14 cellular contexts compared by ENCODE assay signal in genomic region chr17:16417399-16417798, GRCh38. TPM values are rescaled to one million over a fixed set of nuclear protein-coding genes. Genes with fewer than 3 reads are reported as not detected.
DNase-seq lines count a peak whose midpoint lies in the region; ATAC-seq and TF ChIP-seq lines count a peak whose summit lies in the region.
"Had no signal": no experiment of that assay in that cellular context is flagged by ENCODE, and none has a peak within 500 bp of the region (broad histone marks: within the 10 kb centered on the region; RNA-seq: fewer than 3 reads in every experiment).

No MANE protein-coding gene starts in this region.

- POLR2A ChIA-PET in activated CD4-positive, alpha-beta T cell treated with anti-CD3 and anti-CD28 coated beads for 36 hours (lab: Charles Lee) = no interaction called here

- no peak overlapping the region for H3K4me3 ChIP-seq in OCI-LY1 (ENCODE audit: low read depth, low read length, poor library complexity, severe bottlenecking)
- H3K4me3 ChIP-seq: A549, SJCRH30 had no signal

- H3K9ac ChIP-seq in OCI-LY1 (ENCODE audit: low read length) = no peak overlapping the region

- H3K4me2 ChIP-seq in OCI-LY1 (ENCODE audit: low read length) = no peak overlapping the region
- H3K4me2 ChIP-seq: A549 had no signal

- H3K27ac Mint-ChIP-seq in activated CD4-positive, alpha-beta T cell treated with anti-CD3 and anti-CD28 coated beads for 36 hours = peak overlapping the region; percentile 99
- peak overlapping the region; percentile 98 to 99 for H3K27ac Mint-ChIP-seq in effector memory CD8-positive, alpha-beta T cell
- peak overlapping the region; percentile 95 for H3K27ac Mint-ChIP-seq in stimulated activated memory B cell treated with anti-CD40 and anti-IgM and Interleukin-4, amounts not matched to agents 10 μg/mL and 1 μg/mL and 100 μg/mL, for 72 hours
- no peak overlapping the region for H3K27ac Mint-ChIP-seq in endothelial cell (ENCODE audit: unreplicated experiment)

- H3F3A ChIP-seq in OCI-LY1 (ENCODE audit: insufficient read depth, low read length) = no peaks in the 10 kb centered on the region

- no peaks in the 10 kb centered on the region for H3K9me3 Mint-ChIP-seq in activated CD4-positive, alpha-beta T cell treated with anti-CD3 and anti-CD28 coated beads for 36 hours (ENCODE audit: low read depth)
- no peaks in the 10 kb centered on the region for H3K9me3 Mint-ChIP-seq in effector memory CD8-positive, alpha-beta T cell
- H3K9me3 Mint-ChIP-seq in stimulated activated memory B cell treated with anti-CD40 and anti-IgM and Interleukin-4, amounts not matched to agents 10 μg/mL and 1 μg/mL and 100 μg/mL, for 72 hours = no peaks in the 10 kb centered on the region
- H3K9me3 Mint-ChIP-seq in endothelial cell (ENCODE audit: unreplicated experiment) = no peaks in the 10 kb centered on the region

- no peaks in the 10 kb centered on the region for H3K9me2 ChIP-seq in OCI-LY1 (ENCODE audit: low read depth, low read length)

- H2AFZ ChIP-seq in OCI-LY1 (ENCODE audit: low read length) = no peak overlapping the region

- TF ChIP-seq CTCF in OCI-LY1 (IDR thresholded peaks at IDR 0.05; ENCODE audit: low read length) (no peak), endothelial cell (IDR thresholded peaks at IDR 0.05; ENCODE audit: unreplicated experiment) (no peak)

- H3K4me1 Mint-ChIP-seq in activated CD4-positive, alpha-beta T cell treated with anti-CD3 and anti-CD28 coated beads for 36 hours = peaks cover 53% of the 10 kb centered on the region
- peaks cover 43 to 46% of the 10 kb centered on the region in 2 donors for H3K4me1 Mint-ChIP-seq in effector memory CD8-positive, alpha-beta T cell (ENCODE audit: low read depth in 2 of 2)
- peaks cover 61% of the 10 kb centered on the region for H3K4me1 Mint-ChIP-seq in stimulated activated memory B cell treated with anti-CD40 and anti-IgM and Interleukin-4, amounts not matched to agents 10 μg/mL and 1 μg/mL and 100 μg/mL, for 72 hours
- H3K4me1 Mint-ChIP-seq in endothelial cell (ENCODE audit: unreplicated experiment) = peaks cover 12% of the 10 kb centered on the region

- H3K4me3 Mint-ChIP-seq in activated CD4-positive, alpha-beta T cell treated with anti-CD3 and anti-CD28 coated beads for 36 hours = no peak overlapping the region
- H3K4me3 Mint-ChIP-seq in effector memory CD8-positive, alpha-beta T cell = peak overlapping the region; percentile 94 to 97
- peak overlapping the region; percentile 95 for H3K4me3 Mint-ChIP-seq in stimulated activated memory B cell treated with anti-CD40 and anti-IgM and Interleukin-4, amounts not matched to agents 10 μg/mL and 1 μg/mL and 100 μg/mL, for 72 hours
- H3K4me3 Mint-ChIP-seq in endothelial cell (ENCODE audit: unreplicated experiment) = no peak overlapping the region

- no peak for ATAC-seq in activated CD4-positive, alpha-beta T cell treated with anti-CD3 and anti-CD28 coated beads for 36 hours
- no peak for ATAC-seq in effector memory CD8-positive, alpha-beta T cell (replicated peaks)
- no peak for ATAC-seq in stimulated activated memory B cell treated with anti-CD40 and anti-IgM and Interleukin-4, amounts not matched to agents 10 μg/mL and 1 μg/mL and 100 μg/mL, for 72 hours
- ATAC-seq in HG03095 (IDR thresholded peaks at IDR 0.05; ENCODE audit: unreplicated experiment) (no peak), HG03159 (IDR thresholded peaks at IDR 0.05; ENCODE audit: unreplicated experiment) (no peak)
- ATAC-seq: A549 had no signal

- DNase-seq in activated CD4-positive, alpha-beta T cell treated with anti-CD3 and anti-CD28 coated beads for 36 hours = no peak
- no peak for DNase-seq in activated CD4-positive, alpha-beta T cell treated with anti-CD3 and anti-CD28 coated beads, Interleukin-2, amount 50 U/mL, for 48 hours
- DNase-seq in effector memory CD8-positive, alpha-beta T cell = no peak
- no peak for DNase-seq in endothelial cell (ENCODE audit: low spot score)
- DNase-seq: activated gamma-delta T cell treated with Interleukin-2 at 50 U/mL for 16 hours, DMS 273 treated with DMSO at 0.1 percent for 48 hours, Kasumi-1, NCI-H1930, SJCRH30 had no signal

- no peaks in the 10 kb centered on the region for H3K27me3 Mint-ChIP-seq in activated CD4-positive, alpha-beta T cell treated with anti-CD3 and anti-CD28 coated beads for 36 hours
- no peaks in the 10 kb centered on the region for H3K27me3 Mint-ChIP-seq in effector memory CD8-positive, alpha-beta T cell
- no peaks in the 10 kb centered on the region for H3K27me3 Mint-ChIP-seq in stimulated activated memory B cell treated with anti-CD40 and anti-IgM and Interleukin-4, amounts not matched to agents 10 μg/mL and 1 μg/mL and 100 μg/mL, for 72 hours
- H3K27me3 Mint-ChIP-seq in endothelial cell (ENCODE audit: unreplicated experiment) = peaks cover 6% of the 10 kb centered on the region

- intact Hi-C loops in activated CD4-positive, alpha-beta T cell treated with anti-CD3 and anti-CD28 coated beads for 36 hours (cut with DNase I, micrococcal nuclease) = loop anchor here (2.0 to 10.0 kb wide), 6 partner anchors 37 to 1545 kb away; partner anchors contain the start of genes ADORA2B (in 1 of the 2), NCOR1 (in 1 of the 2) and UBB (in 1 of the 2)

- CTCF ChIA-PET in activated CD4-positive, alpha-beta T cell treated with anti-CD3 and anti-CD28 coated beads for 36 hours (lab: Charles Lee) = interaction anchor here (0.7 to 3.4 kb wide), 3 partner anchors 53 to 130 kb away, joined by 3 to 29 read pairs (median 9); no protein-coding TSS in a partner anchor

- no peaks in the 10 kb centered on the region for H3K79me2 ChIP-seq in OCI-LY1 (ENCODE audit: insufficient read depth, low read length)

- no peaks in the 10 kb centered on the region for H3K27me3 ChIP-seq in OCI-LY1 (ENCODE audit: insufficient read depth, low read length)
- H3K27me3 ChIP-seq: SJCRH30 had no signal

- H3K36me3 Mint-ChIP-seq in activated CD4-positive, alpha-beta T cell treated with anti-CD3 and anti-CD28 coated beads for 36 hours (ENCODE audit: low read depth) = peaks cover 34% of the 10 kb centered on the region
- peaks cover 60% of the 10 kb centered on the region for H3K36me3 Mint-ChIP-seq in effector memory CD8-positive, alpha-beta T cell (ENCODE audit: insufficient read depth)
- peaks cover 43% of the 10 kb centered on the region for H3K36me3 Mint-ChIP-seq in stimulated activated memory B cell treated with anti-CD40 and anti-IgM and Interleukin-4, amounts not matched to agents 10 μg/mL and 1 μg/mL and 100 μg/mL, for 72 hours
- H3K36me3 Mint-ChIP-seq in endothelial cell (ENCODE audit: low read depth, unreplicated experiment) = no peaks in the 10 kb centered on the region

- H3K9me3 ChIP-seq in OCI-LY1 (ENCODE audit: low read length) = no peaks in the 10 kb centered on the region
- H3K9me3 ChIP-seq: A549, SJCRH30 had no signal

- no peaks in the 10 kb centered on the region for H4K20me1 ChIP-seq in OCI-LY1 (ENCODE audit: insufficient read depth, low read length)

- peak overlapping the region; percentile 89 for H3K27ac ChIP-seq in OCI-LY1 (ENCODE audit: low read depth, low read length, poor library complexity, severe bottlenecking)
- H3K27ac ChIP-seq: SJCRH30 had no signal

- peaks cover 25% of the 10 kb centered on the region; the same call in 1 of the 2 replicates for H3K36me3 ChIP-seq in OCI-LY1 (ENCODE audit: insufficient read depth, low read length)
- H3K36me3 ChIP-seq: SJCRH30 had no signal

- H3K4me1 ChIP-seq in OCI-LY1 (ENCODE audit: insufficient read depth, low read length, severe bottlenecking) = peaks cover 29% of the 10 kb centered on the region

RNA-seq across cellular contexts. Expression of gene TRPV2, which starts 2.0 kb away (rescaled TPM):
- total RNA-seq in activated CD4-positive, alpha-beta T cell treated with anti-CD3 and anti-CD28 coated beads for 36 hours = 10 to 100 TPM; 24.3 to 35.6 TPM
- total RNA-seq in endothelial cell (ENCODE audit: unreplicated experiment) = 4.8 TPM

RNA-seq across cellular contexts. Expression of gene UBB, which starts 36.5 kb away (rescaled TPM):
- 1,000 to 10,000 TPM; 1,578 to 1,806 TPM for total RNA-seq in activated CD4-positive, alpha-beta T cell treated with anti-CD3 and anti-CD28 coated beads for 36 hours
- total RNA-seq in endothelial cell (ENCODE audit: unreplicated experiment) = 2,050 TPM

Comparison
In these comparisons a context has a peak if more than half of its experiments do, and no peak if none do; other contexts are left out.
1. H3K4me3 Mint-ChIP-seq: peak in effector memory CD8-positive, alpha-beta T cell (2 of 2) and stimulated activated memory B cell treated with anti-CD40 and anti-IgM and Interleukin-4, amounts not matched to agents 10 μg/mL and 1 μg/mL and 100 μg/mL, for 72 hours (single experiment); none in activated CD4-positive, alpha-beta T cell treated with anti-CD3 and anti-CD28 coated beads for 36 hours (single experiment) and endothelial cell (single experiment).